Comparison of ENCODE assay signal across 14 cellular contexts in genomic region chr5:170865622-170866021, GRCh38. TPM values are rescaled to one million over a fixed set of nuclear protein-coding genes. Genes with fewer than 3 reads are reported as not detected.
DNase-seq lines count a peak whose midpoint lies in the region; ATAC-seq and TF ChIP-seq lines count a peak whose summit lies in the region.
"Had no signal": no experiment of that assay in that cellular context is flagged by ENCODE, and none has a peak within 500 bp of the region (broad histone marks: within the 10 kb centered on the region; RNA-seq: fewer than 3 reads in every experiment).

No MANE protein-coding gene starts in this region.

- in situ Hi-C loops in GM13977 (cut with MboI; ENCODE audit: low pct_unique_long_range_greater_than_20kb, low sequenced_read_pairs, unreplicated experiment) = no loop called here

- peak; percentile 71 for ATAC-seq in GM19395 (IDR thresholded peaks at IDR 0.05; ENCODE audit: unreplicated experiment)
- peak; percentile 86 for ATAC-seq in HG02798 (IDR thresholded peaks at IDR 0.05; ENCODE audit: poor library complexity, unreplicated experiment)
- ATAC-seq in HG03442 (IDR thresholded peaks at IDR 0.05; ENCODE audit: unreplicated experiment) = peak; percentile 81
- ATAC-seq: body of pancreas had no signal

- TF ChIP-seq CTCF in GM13977 (IDR thresholded peaks at IDR 0.05; ENCODE audit: extremely low read depth, insufficient read depth, missing control alignments) = no peak

- DNase-seq in GM13977 (ENCODE audit: low spot score) (peak; percentile 22), SK-N-DZ (ENCODE audit: low spot score) (no peak), T-helper 2 cell (no peak), activated gamma-delta T cell (lab: John Stamatoyannopoulos, UW) (no peak), COR-L47 (lab: John Stamatoyannopoulos, UW) (no peak)
- DNase-seq: ACHN; activated naive CD4-positive, alpha-beta T cell treated with anti-CD3 and anti-CD28 coated beads, Interleukin-2, amount 10 ng/mL, durations not matched to agents 7 days and 5 days; body of pancreas; mammary epithelial cell; substantia nigra had no signal

RNA-seq across cellular contexts. Expression of gene RANBP17, which starts 3.8 kb away (rescaled TPM):
- polyA plus RNA-seq in SK-N-DZ (2014; cell fraction: cytosol; rRNA removed) = 14.4 and 29.5 TPM in 2 replicates
- polyA plus RNA-seq in SK-N-DZ (2014; cell fraction: nucleus; rRNA removed) = 59.4 and 67.9 TPM in 2 replicates
- polyA plus RNA-seq: IgD-negative memory B cell had no signal
